30 cellular contexts compared by ENCODE assay signal in genomic region chr1:210298936-210299335, GRCh38.
"Had no signal": no experiment of that assay in that cellular context is flagged by ENCODE, and none has a peak within 500 bp of the region (broad histone marks: within the 10 kb centered on the region; RNA-seq: fewer than 3 reads in every experiment).

No MANE protein-coding gene starts in this region.

- ATAC-seq: activated CD8-positive, alpha-beta T cell treated with anti-CD3 and anti-CD28 coated beads for 36 hours; activated naive CD8-positive, alpha-beta T cell treated with anti-CD3 and anti-CD28 coated beads, Interleukin-2, amount 50 U/mL, for 24 hours; activated T-cell treated with anti-CD3 and anti-CD28 coated beads, Interleukin-2, amount 50 U/mL, for 4 hours; activated T-helper 17 cell treated with anti-CD3 and anti-CD28 coated beads, Interleukin-2, amount 50 U/mL, for 72 hours; body of pancreas; gastroesophageal sphincter; left colon; natural killer cell treated with Interleukin-12 subunit alpha and Interleukin-12 subunit beta and Interleukin-15 and Interleukin-18, amount 100 ng/mL, for 72 hours; sciatic nerve; stimulated activated memory B cell treated with anti-CD40 and anti-IgM and Interleukin-4, amounts not matched to agents 10 μg/mL and 1 μg/mL and 100 μg/mL, for 72 hours; stimulated activated naive CD8-positive, alpha-beta T cell treated with anti-CD3 and anti-CD28 coated beads, Interleukin-15, amount 100 ng/mL, for 72 hours had no signal

- H3K9me3 Mint-ChIP-seq: activated B cell treated with CpG ODN at 0.5 μM for 24 hours; activated CD8-positive, alpha-beta T cell treated with anti-CD3 and anti-CD28 coated beads for 36 hours; activated naive CD4-positive, alpha-beta T cell treated with anti-CD3 and anti-CD28 coated beads, Interleukin-2, amount 50 U/mL, for 24 hours; activated naive CD8-positive, alpha-beta T cell treated with anti-CD3 and anti-CD28 coated beads, Interleukin-2, amount 50 U/mL, for 24 hours; activated T-cell treated with anti-CD3 and anti-CD28 coated beads, Interleukin-2, amount 50 U/mL, for 4 hours; activated T-helper 17 cell treated with anti-CD3 and anti-CD28 coated beads, Interleukin-2, amount 50 U/mL, for 72 hours; natural killer cell treated with Interleukin-12 subunit alpha and Interleukin-12 subunit beta and Interleukin-15 and Interleukin-18, amount 100 ng/mL, for 72 hours; stimulated activated memory B cell treated with anti-CD40 and anti-IgM and Interleukin-4, amounts not matched to agents 10 μg/mL and 1 μg/mL and 100 μg/mL, for 72 hours; stimulated activated naive CD8-positive, alpha-beta T cell treated with anti-CD3 and anti-CD28 coated beads, Interleukin-15, amount 100 ng/mL, for 72 hours; T-helper 2 cell treated with Interferon-gamma antibody and Interleukin-4, amounts not matched to agents 5 μg/mL and 100 μg/mL, for 36 hours had no signal

- DNase-seq: activated B cell treated with CpG ODN at 0.5 μM for 24 hours; activated CD4-positive, alpha-beta T cell treated with anti-CD3 and anti-CD28 coated beads, Interleukin-2, amount 50 U/mL, for 1 hour; activated CD8-positive, alpha-beta T cell treated with anti-CD3 and anti-CD28 coated beads for 36 hours; activated gamma-delta T cell treated with Interleukin-2 at 50 U/mL for 16 hours; activated naive CD8-positive, alpha-beta T cell treated with anti-CD3 and anti-CD28 coated beads, Interleukin-2, amount 50 U/mL, for 24 hours; activated T-cell treated with anti-CD3 and anti-CD28 coated beads, Interleukin-2, amount 50 U/mL, for 4 hours; anterior cingulate cortex; body of pancreas; dermis blood vessel endothelial cell; effector CD4-positive, alpha-beta T cell; head of caudate nucleus; hippocampal formation; kidney; left colon; ovary; stimulated activated CD4-positive, alpha-beta T cell treated with anti-CD3 and anti-CD28 coated beads, Interleukin-1b, Interleukin-23, amount 100 ng/mL, for 48 hours; stimulated activated CD4-positive, alpha-beta T cell treated with anti-CD3 and anti-CD28 coated beads, Interleukin-4, amount 100 ng/mL, for 4 hours; stimulated activated CD8-positive, alpha-beta memory T cell treated with anti-CD3 and anti-CD28 coated beads, Interleukin-4, amount 100 ng/mL, for 48 hours; stimulated activated naive CD8-positive, alpha-beta T cell treated with anti-CD3 and anti-CD28 coated beads, Interleukin-15, amount 100 ng/mL, for 72 hours; substantia nigra; T-helper 1 cell; upper lobe of left lung had no signal

- H3K27ac Mint-ChIP-seq: activated B cell treated with CpG ODN at 0.5 μM for 24 hours; activated CD8-positive, alpha-beta T cell treated with anti-CD3 and anti-CD28 coated beads for 36 hours; activated naive CD4-positive, alpha-beta T cell treated with anti-CD3 and anti-CD28 coated beads, Interleukin-2, amount 50 U/mL, for 24 hours; activated naive CD8-positive, alpha-beta T cell treated with anti-CD3 and anti-CD28 coated beads, Interleukin-2, amount 50 U/mL, for 24 hours; activated T-helper 17 cell treated with anti-CD3 and anti-CD28 coated beads, Interleukin-2, amount 50 U/mL, for 72 hours; natural killer cell treated with Interleukin-12 subunit alpha and Interleukin-12 subunit beta and Interleukin-15 and Interleukin-18, amount 100 ng/mL, for 72 hours; progenitor cell of endocrine pancreas; stimulated activated memory B cell treated with anti-CD40 and anti-IgM and Interleukin-4, amounts not matched to agents 10 μg/mL and 1 μg/mL and 100 μg/mL, for 72 hours; stimulated activated naive CD8-positive, alpha-beta T cell treated with anti-CD3 and anti-CD28 coated beads, Interleukin-15, amount 100 ng/mL, for 72 hours; T-helper 2 cell treated with Interferon-gamma antibody and Interleukin-4, amounts not matched to agents 5 μg/mL and 100 μg/mL, for 36 hours had no signal

- H3K36me3 Mint-ChIP-seq: activated naive CD4-positive, alpha-beta T cell treated with anti-CD3 and anti-CD28 coated beads, Interleukin-2, amount 50 U/mL, for 24 hours; natural killer cell treated with Interleukin-12 subunit alpha and Interleukin-12 subunit beta and Interleukin-15 and Interleukin-18, amount 100 ng/mL, for 72 hours; stimulated activated memory B cell treated with anti-CD40 and anti-IgM and Interleukin-4, amounts not matched to agents 10 μg/mL and 1 μg/mL and 100 μg/mL, for 72 hours had no signal

- H3K4me1 Mint-ChIP-seq: activated B cell treated with CpG ODN at 0.5 μM for 24 hours; activated naive CD4-positive, alpha-beta T cell treated with anti-CD3 and anti-CD28 coated beads, Interleukin-2, amount 50 U/mL, for 24 hours; activated naive CD8-positive, alpha-beta T cell treated with anti-CD3 and anti-CD28 coated beads, Interleukin-2, amount 50 U/mL, for 24 hours; activated T-helper 17 cell treated with anti-CD3 and anti-CD28 coated beads, Interleukin-2, amount 50 U/mL, for 72 hours; stimulated activated memory B cell treated with anti-CD40 and anti-IgM and Interleukin-4, amounts not matched to agents 10 μg/mL and 1 μg/mL and 100 μg/mL, for 72 hours; stimulated activated naive CD8-positive, alpha-beta T cell treated with anti-CD3 and anti-CD28 coated beads, Interleukin-15, amount 100 ng/mL, for 72 hours had no signal

- H3K4me3 Mint-ChIP-seq: activated B cell treated with CpG ODN at 0.5 μM for 24 hours; activated CD8-positive, alpha-beta T cell treated with anti-CD3 and anti-CD28 coated beads for 36 hours; activated naive CD4-positive, alpha-beta T cell treated with anti-CD3 and anti-CD28 coated beads, Interleukin-2, amount 50 U/mL, for 24 hours; activated naive CD8-positive, alpha-beta T cell treated with anti-CD3 and anti-CD28 coated beads, Interleukin-2, amount 50 U/mL, for 24 hours; activated T-cell treated with anti-CD3 and anti-CD28 coated beads, Interleukin-2, amount 50 U/mL, for 4 hours; activated T-helper 17 cell treated with anti-CD3 and anti-CD28 coated beads, Interleukin-2, amount 50 U/mL, for 72 hours; natural killer cell treated with Interleukin-12 subunit alpha and Interleukin-12 subunit beta and Interleukin-15 and Interleukin-18, amount 100 ng/mL, for 72 hours; stimulated activated memory B cell treated with anti-CD40 and anti-IgM and Interleukin-4, amounts not matched to agents 10 μg/mL and 1 μg/mL and 100 μg/mL, for 72 hours; stimulated activated naive CD8-positive, alpha-beta T cell treated with anti-CD3 and anti-CD28 coated beads, Interleukin-15, amount 100 ng/mL, for 72 hours; T-helper 2 cell treated with Interferon-gamma antibody and Interleukin-4, amounts not matched to agents 5 μg/mL and 100 μg/mL, for 36 hours had no signal
